Comparison of ENCODE assay signal across 12 cellular contexts in the genomic region with DNA sequence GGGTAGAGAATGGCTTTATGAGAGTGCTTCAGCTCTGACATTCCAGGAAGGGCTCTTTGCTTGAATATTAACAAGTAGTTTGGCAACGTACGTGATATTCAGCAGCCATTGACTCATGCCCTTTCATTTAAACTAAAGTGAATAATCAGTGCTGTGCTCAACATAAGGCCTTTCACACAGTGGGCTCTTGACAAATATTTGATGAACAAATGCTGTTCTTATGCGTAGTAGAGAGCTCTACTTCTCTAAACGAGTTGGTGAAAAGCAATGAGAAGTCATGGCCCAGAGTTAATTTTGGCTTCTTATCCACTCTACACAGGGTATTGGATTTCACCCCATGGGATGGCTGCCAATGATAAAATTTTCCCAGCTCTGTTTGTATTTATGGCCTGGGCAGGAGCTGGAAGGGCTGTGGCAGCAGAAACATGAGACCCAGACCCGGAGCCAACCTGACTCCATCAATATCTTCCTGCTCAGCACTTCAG.
DNase-seq lines count a peak whose midpoint lies in the region; ATAC-seq, FAIRE-seq and TF ChIP-seq lines count a peak whose summit lies in the region.
"Had no signal": no experiment of that assay in that cellular context is flagged by ENCODE, and none has a peak within 500 bp of the region (broad histone marks: within the 10 kb centered on the region; RNA-seq: fewer than 3 reads in every experiment).

No MANE protein-coding gene starts in this region.

- no peak for TF ChIP-seq POLR2A in upper lobe of left lung (IDR thresholded peaks at IDR 0.05)

- TF ChIP-seq EP300 in upper lobe of left lung (IDR thresholded peaks at IDR 0.05), result peak in 1 of 4 donors; percentile 64

- intact Hi-C loops in left cardiac atrium (cut with DNase I), result no loop called here

- WGBS in upper lobe of left lung, 2 donors, result 46 to 56% methylated on average over 5 of the region's 5 CpGs

- no peaks in the 10 kb centered on the region for H3K27me3 ChIP-seq in upper lobe of left lung

- peaks cover 8% of the 10 kb centered on the region for H3K9me3 Mint-ChIP-seq in activated CD8-positive, alpha-beta memory T cell treated with anti-CD3 and anti-CD28 coated beads, Interleukin-2, amount 10 ng/mL, durations not matched to agents 7 days and 5 days (ENCODE audit: low read depth)

- FAIRE-seq in RCC 7860 (lab: Jason Lieb, UNC), result peak; percentile 74
- FAIRE-seq: A204.1, K562 had no signal

- H3K36me3 ChIP-seq in upper lobe of left lung, result no peaks in the 10 kb centered on the region

- H3K27ac ChIP-seq in upper lobe of left lung, result no peak overlapping the region

- CTCF ChIA-PET in activated CD8-positive, alpha-beta memory T cell treated with anti-CD3 and anti-CD28 coated beads, Interleukin-2, amount 10 ng/mL, durations not matched to agents 7 days and 5 days (lab: Charles Lee), result no interaction called here

- no peaks in the 10 kb centered on the region for H3K36me3 Mint-ChIP-seq in activated CD8-positive, alpha-beta memory T cell treated with anti-CD3 and anti-CD28 coated beads, Interleukin-2, amount 10 ng/mL, durations not matched to agents 7 days and 5 days
- H3K36me3 Mint-ChIP-seq: stimulated activated memory B cell treated with anti-CD40 and anti-IgM and Interleukin-4, amounts not matched to agents 10 μg/mL and 1 μg/mL and 100 μg/mL, for 72 hours had no signal

- no peaks in the 10 kb centered on the region for H3K4me1 ChIP-seq in upper lobe of left lung

- DNase-seq in NCI-H2227 (lab: John Stamatoyannopoulos, UW; ENCODE audit: unreplicated experiment) (peak; percentile 32), NCI-H2227 treated with DMSO at 0.1 percent for 48 hours (lab: John Stamatoyannopoulos, UW) (no peak), RCC 7860 (ENCODE audit: low spot score) (peak; percentile 24), left cardiac atrium (peak; percentile 24), upper lobe of left lung (peak in 1 of 2 donors; percentile 42)
- no peak for DNase-seq in activated CD8-positive, alpha-beta memory T cell treated with anti-CD3 and anti-CD28 coated beads, Interleukin-2, amount 50 U/mL, for 4 hours
- no peak for DNase-seq in activated CD8-positive, alpha-beta memory T cell treated with anti-CD3 and anti-CD28 coated beads, Interleukin-2, amount 10 ng/mL, durations not matched to agents 7 days and 5 days
- DNase-seq: activated T-cell treated with anti-CD3 and anti-CD28 coated beads, Interleukin-2, amount 50 U/mL, for 48 hours had no signal

- no peak overlapping the region for H3K27ac Mint-ChIP-seq in activated CD8-positive, alpha-beta memory T cell treated with anti-CD3 and anti-CD28 coated beads, Interleukin-2, amount 10 ng/mL, durations not matched to agents 7 days and 5 days
- H3K27ac Mint-ChIP-seq: stimulated activated memory B cell treated with anti-CD40 and anti-IgM and Interleukin-4, amounts not matched to agents 10 μg/mL and 1 μg/mL and 100 μg/mL, for 72 hours had no signal

- H3K4me3 ChIP-seq in upper lobe of left lung, result no peak overlapping the region
- H3K4me3 ChIP-seq: K562 had no signal

- H3K27me3 Mint-ChIP-seq in activated CD8-positive, alpha-beta memory T cell treated with anti-CD3 and anti-CD28 coated beads, Interleukin-2, amount 10 ng/mL, durations not matched to agents 7 days and 5 days, result no peaks in the 10 kb centered on the region
- H3K27me3 Mint-ChIP-seq: stimulated activated memory B cell treated with anti-CD40 and anti-IgM and Interleukin-4, amounts not matched to agents 10 μg/mL and 1 μg/mL and 100 μg/mL, for 72 hours had no signal

- no peak for TF ChIP-seq CTCF in upper lobe of left lung (IDR thresholded peaks at IDR 0.05)

- H3K4me3 Mint-ChIP-seq in activated CD8-positive, alpha-beta memory T cell treated with anti-CD3 and anti-CD28 coated beads, Interleukin-2, amount 10 ng/mL, durations not matched to agents 7 days and 5 days, result no peak overlapping the region
- H3K4me3 Mint-ChIP-seq: stimulated activated memory B cell treated with anti-CD40 and anti-IgM and Interleukin-4, amounts not matched to agents 10 μg/mL and 1 μg/mL and 100 μg/mL, for 72 hours had no signal

- no peaks in the 10 kb centered on the region for H3K9me3 ChIP-seq in upper lobe of left lung

- no peaks in the 10 kb centered on the region for H3K4me1 Mint-ChIP-seq in activated CD8-positive, alpha-beta memory T cell treated with anti-CD3 and anti-CD28 coated beads, Interleukin-2, amount 10 ng/mL, durations not matched to agents 7 days and 5 days
- H3K4me1 Mint-ChIP-seq: stimulated activated memory B cell treated with anti-CD40 and anti-IgM and Interleukin-4, amounts not matched to agents 10 μg/mL and 1 μg/mL and 100 μg/mL, for 72 hours had no signal

- ATAC-seq in left cardiac atrium, result peak; percentile 83 to 97
- peak; percentile 50 to 88 for ATAC-seq in upper lobe of left lung (ENCODE audit: low FRiP score in 2 of 2)
- ATAC-seq in GM18520 (IDR thresholded peaks at IDR 0.05; ENCODE audit: unreplicated experiment), result no peak
- ATAC-seq in activated CD8-positive, alpha-beta memory T cell treated with anti-CD3 and anti-CD28 coated beads, Interleukin-2, amount 10 ng/mL, durations not matched to agents 7 days and 5 days, result no peak
- ATAC-seq: K562; stimulated activated memory B cell treated with anti-CD40 and anti-IgM and Interleukin-4, amounts not matched to agents 10 μg/mL and 1 μg/mL and 100 μg/mL, for 72 hours had no signal

Comparison
In these comparisons a context has a peak if more than half of its experiments do, and no peak if none do; other contexts are left out.
1. DNase-seq: peak in NCI-H2227 (single experiment), RCC 7860 (single experiment) and left cardiac atrium (single experiment); none in NCI-H2227 treated with DMSO at 0.1 percent for 48 hours (single experiment), activated CD8-positive, alpha-beta memory T cell treated with anti-CD3 and anti-CD28 coated beads, Interleukin-2, amount 50 U/mL, for 4 hours (single experiment) and activated CD8-positive, alpha-beta memory T cell treated with anti-CD3 and anti-CD28 coated beads, Interleukin-2, amount 10 ng/mL, durations not matched to agents 7 days and 5 days (single experiment).
2. ATAC-seq: peak in left cardiac atrium (2 of 2) and upper lobe of left lung (2 of 2); none in GM18520 (single experiment) and activated CD8-positive, alpha-beta memory T cell treated with anti-CD3 and anti-CD28 coated beads, Interleukin-2, amount 10 ng/mL, durations not matched to agents 7 days and 5 days (single experiment).